In the genomic region with DNA sequence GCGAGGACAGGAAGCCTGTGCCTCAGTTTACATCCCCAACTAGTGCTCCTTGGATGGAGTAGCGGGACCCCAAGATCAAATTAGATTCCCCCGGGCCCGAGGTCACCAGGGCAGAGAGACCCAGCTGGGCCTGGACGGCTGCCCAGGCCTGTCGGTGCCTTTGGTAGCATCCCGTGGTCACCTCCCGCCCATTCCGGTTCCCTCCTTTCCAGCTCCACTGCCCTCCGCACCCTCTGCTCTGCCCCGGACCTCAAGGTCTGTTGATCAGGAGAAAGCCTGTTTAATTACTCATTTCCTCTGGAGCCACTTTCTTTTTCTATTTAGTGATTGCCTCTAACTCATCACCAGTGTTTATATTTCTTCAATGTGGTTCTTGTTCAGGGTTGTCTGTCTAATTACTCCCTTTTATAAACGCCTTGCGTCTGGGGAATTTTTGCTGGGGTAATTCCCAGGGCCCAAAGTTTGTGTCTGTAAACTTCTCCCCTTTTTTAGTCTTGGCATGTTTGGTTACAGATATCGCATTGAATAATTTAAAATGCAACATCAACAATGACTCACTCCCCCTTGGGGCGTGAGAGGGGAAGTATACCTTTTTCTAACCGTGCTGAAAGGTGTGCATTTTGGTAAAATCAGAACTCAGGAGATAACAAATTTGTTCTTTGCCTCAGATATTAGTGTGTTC, we compare ENCODE assay signal across 1 cellular context.
TF ChIP-seq lines count a peak whose summit lies in the region.

No MANE protein-coding gene starts in this region.

TF ChIP-seq in IMR-90, 13 proteins besides CTCF, POLR2A, EP300 and RAD21:
- TF ChIP-seq, protein P1, sequence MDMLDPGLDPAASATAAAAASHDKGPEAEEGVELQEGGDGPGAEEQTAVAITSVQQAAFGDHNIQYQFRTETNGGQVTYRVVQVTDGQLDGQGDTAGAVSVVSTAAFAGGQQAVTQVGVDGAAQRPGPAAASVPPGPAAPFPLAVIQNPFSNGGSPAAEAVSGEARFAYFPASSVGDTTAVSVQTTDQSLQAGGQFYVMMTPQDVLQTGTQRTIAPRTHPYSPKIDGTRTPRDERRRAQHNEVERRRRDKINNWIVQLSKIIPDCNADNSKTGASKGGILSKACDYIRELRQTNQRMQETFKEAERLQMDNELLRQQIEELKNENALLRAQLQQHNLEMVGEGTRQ (IDR thresholded peaks at IDR 0.05; ENCODE audit: low read depth, low read length): no peak; the same call in 1 of the 2 replicates
- TF ChIP-seq FOS (IDR thresholded peaks at IDR 0.05; ENCODE audit: low read depth, low read length) (peak; percentile 65), RCOR1 (IDR thresholded peaks at IDR 0.05; ENCODE audit: insufficient replicate concordance, low read length) (no peak), MAFK (IDR thresholded peaks at IDR 0.05; ENCODE audit: low read depth, low read length) (no peak), BHLHE40 (IDR thresholded peaks at IDR 0.05; ENCODE audit: low read depth, low read length) (peak; percentile 21; the same call in 1 of the 2 replicates), SMC3 (IDR thresholded peaks at IDR 0.05; ENCODE audit: low read depth, low read length) (peak; percentile 4), CEBPB (IDR thresholded peaks at IDR 0.05; ENCODE audit: low read depth, low read length) (no peak), RFX5 (IDR thresholded peaks at IDR 0.05; ENCODE audit: low read depth, low read length) (no peak), CHD1 (IDR thresholded peaks at IDR 0.05; ENCODE audit: low read depth, low read length) (peak; percentile 77), NFE2L2 (IDR thresholded peaks at IDR 0.05; ENCODE audit: low read depth, low read length) (no peak), MXI1 (IDR thresholded peaks at IDR 0.05; ENCODE audit: borderline replicate concordance, low read depth, low read length) (peak; percentile 25; the same call in 1 of the 2 replicates), MAZ (IDR thresholded peaks at IDR 0.05; ENCODE audit: borderline replicate concordance, low read depth, low read length) (peak; percentile 68; the same call in 1 of the 2 replicates)
- TF ChIP-seq, protein P2, sequence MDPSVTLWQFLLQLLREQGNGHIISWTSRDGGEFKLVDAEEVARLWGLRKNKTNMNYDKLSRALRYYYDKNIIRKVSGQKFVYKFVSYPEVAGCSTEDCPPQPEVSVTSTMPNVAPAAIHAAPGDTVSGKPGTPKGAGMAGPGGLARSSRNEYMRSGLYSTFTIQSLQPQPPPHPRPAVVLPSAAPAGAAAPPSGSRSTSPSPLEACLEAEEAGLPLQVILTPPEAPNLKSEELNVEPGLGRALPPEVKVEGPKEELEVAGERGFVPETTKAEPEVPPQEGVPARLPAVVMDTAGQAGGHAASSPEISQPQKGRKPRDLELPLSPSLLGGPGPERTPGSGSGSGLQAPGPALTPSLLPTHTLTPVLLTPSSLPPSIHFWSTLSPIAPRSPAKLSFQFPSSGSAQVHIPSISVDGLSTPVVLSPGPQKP (IDR thresholded peaks at IDR 0.05; ENCODE audit: borderline replicate concordance, low read depth, low read length): no peak
